ENCODE assay signal across 1 cellular context in genomic region chr4:128228021-128228571, GRCh38.
TF ChIP-seq lines count a peak whose summit lies in the region.

No MANE protein-coding gene starts in this region.

TF ChIP-seq in HCT116, 20 proteins besides CTCF, POLR2A, EP300 and RAD21 (continued from another document):
- TF ChIP-seq REST (IDR thresholded peaks at IDR 0.05; ENCODE audit: low read depth) (no peak), ZFX (IDR thresholded peaks at IDR 0.05) (no peak), CEBPB (IDR thresholded peaks at IDR 0.05; ENCODE audit: low read depth) (no peak), ZNF274 (IDR thresholded peaks at IDR 0.05; ENCODE audit: low read depth, low read length) (no peak), SP1 (IDR thresholded peaks at IDR 0.05; ENCODE audit: low read depth) (no peak), TCF7L2 (IDR thresholded peaks at IDR 0.05; ENCODE audit: borderline replicate concordance, extremely low read depth, insufficient read depth, insufficient read length) (no peak), CBX3 (IDR thresholded peaks at IDR 0.05; ENCODE audit: low read depth) (no peak), ATF3 (IDR thresholded peaks at IDR 0.05) (no peak), YY1 (IDR thresholded peaks at IDR 0.05; ENCODE audit: extremely low read depth, insufficient replicate concordance, low read depth, low read length) (no peak)
